Comparison of ENCODE assay signal across 14 cellular contexts in genomic region chr10:73816917-73817729, GRCh38. TPM values are rescaled to one million over a fixed set of nuclear protein-coding genes. Genes with fewer than 3 reads are reported as not detected.
DNase-seq lines count a peak whose midpoint lies in the region; ATAC-seq and TF ChIP-seq lines count a peak whose summit lies in the region.
"Had no signal": no experiment of that assay in that cellular context is flagged by ENCODE, and none has a peak within 500 bp of the region (broad histone marks: within the 10 kb centered on the region; RNA-seq: fewer than 3 reads in every experiment).

No MANE protein-coding gene starts in this region.

- H3K9me3 ChIP-seq in right cardiac atrium (ENCODE audit: control insufficient read depth, low read length) (no peaks in the 10 kb centered on the region), skeletal muscle tissue (ENCODE audit: control insufficient read depth in 3 of 3, low read length in 3 of 3) (no peaks in the 10 kb centered on the region)
- H3K9me3 ChIP-seq: Caco-2 had no signal

- peak overlapping the region in 2 of 3 donors; percentile 12 to 28 for H3K9ac ChIP-seq in skeletal muscle tissue (ENCODE audit: low read depth in 1 of 3, low read length in 3 of 3)

- intact Hi-C loops in right cardiac atrium (cut with DNase I) = no loop called here
- intact Hi-C loops in head of caudate nucleus (cut with DNase I) = no loop called here

- no peaks in the 10 kb centered on the region for H3K9me3 Mint-ChIP-seq in activated naive CD8-positive, alpha-beta T cell treated with anti-CD3 and anti-CD28 coated beads for 36 hours
- H3K9me3 Mint-ChIP-seq: activated T-cell treated with anti-CD3 and anti-CD28 coated beads, Interleukin-2, amount 50 U/mL, for 72 hours had no signal

- no peak overlapping the region for H3K4me3 ChIP-seq in HL-60 (replicated peaks; ENCODE audit: insufficient read depth, low read length)
- no peak overlapping the region for H3K4me3 ChIP-seq in right cardiac atrium (ENCODE audit: low read length)
- no peak overlapping the region for H3K4me3 ChIP-seq in skeletal muscle tissue (ENCODE audit: low read length in 3 of 3)

- H3K36me3 Mint-ChIP-seq in activated naive CD8-positive, alpha-beta T cell treated with anti-CD3 and anti-CD28 coated beads for 36 hours = peaks cover 4% of the 10 kb centered on the region

- ATAC-seq in right cardiac atrium = no peak
- ATAC-seq: activated T-cell treated with anti-CD3 and anti-CD28 coated beads, Interleukin-2, amount 50 U/mL, for 72 hours had no signal

- H3K4me1 Mint-ChIP-seq in activated naive CD8-positive, alpha-beta T cell treated with anti-CD3 and anti-CD28 coated beads for 36 hours = no peaks in the 10 kb centered on the region

- no peak overlapping the region for H3K4me3 Mint-ChIP-seq in activated naive CD8-positive, alpha-beta T cell treated with anti-CD3 and anti-CD28 coated beads for 36 hours
- H3K4me3 Mint-ChIP-seq: activated T-cell treated with anti-CD3 and anti-CD28 coated beads, Interleukin-2, amount 50 U/mL, for 72 hours had no signal

- peaks cover 31 to 66% (median 47%) of the 10 kb centered on the region in 3 donors for H3K36me3 ChIP-seq in skeletal muscle tissue (ENCODE audit: control insufficient read depth in 3 of 3, insufficient read depth in 3 of 3, low read length in 3 of 3)

- DNase-seq in HL-60 (ENCODE audit: low read depth in 1 of 2, low spot score in 1 of 2) (peak in 1 of 2 experiments; percentile 20), right cardiac atrium (no peak), NCI-H1930 (lab: John Stamatoyannopoulos, UW) (no peak), NCI-H524 (lab: John Stamatoyannopoulos, UW) (no peak), head of caudate nucleus (no peak)
- DNase-seq in activated naive CD8-positive, alpha-beta T cell treated with anti-CD3 and anti-CD28 coated beads for 36 hours = no peak
- DNase-seq: activated CD4-positive, CD25-positive, alpha-beta regulatory T cell treated with anti-CD3 and anti-CD28 coated beads, Interleukin-2, amount 50 U/mL, for 72 hours; activated T-cell treated with anti-CD3 and anti-CD28 coated beads, Interleukin-2, amount 50 U/mL, for 72 hours; Caco-2; NCI-H1417; NCI-H774; occipital lobe; stimulated activated CD4-positive, alpha-beta T cell treated with anti-CD3 and anti-CD28 coated beads, Interleukin-4, amount 100 ng/mL, for 1 hour had no signal

- H3K27me3 ChIP-seq in HL-60 (ENCODE audit: insufficient read depth, poor library complexity, severe bottlenecking) (no peaks in the 10 kb centered on the region), right cardiac atrium (ENCODE audit: control insufficient read depth, insufficient read depth) (no peaks in the 10 kb centered on the region), skeletal muscle tissue (ENCODE audit: control insufficient read depth in 3 of 3, insufficient read depth in 3 of 3, low read length in 3 of 3) (no peaks in the 10 kb centered on the region)

- H3K27me3 Mint-ChIP-seq in activated naive CD8-positive, alpha-beta T cell treated with anti-CD3 and anti-CD28 coated beads for 36 hours = no peaks in the 10 kb centered on the region

- TF ChIP-seq CTCF in HL-60 (IDR thresholded peaks at IDR 0.05; ENCODE audit: insufficient read depth, low read length) = no peak

- H3K4me1 ChIP-seq in right cardiac atrium (ENCODE audit: control insufficient read depth, insufficient read depth, low read length) (no peaks in the 10 kb centered on the region), skeletal muscle tissue (ENCODE audit: control insufficient read depth in 3 of 3, insufficient read depth in 3 of 3, low read length in 3 of 3) (peaks cover 19 to 27% (median 22%) of the 10 kb centered on the region in 3 donors)
- H3K4me1 ChIP-seq: Caco-2 had no signal

- peak overlapping the region; percentile 22 for H3K27ac Mint-ChIP-seq in activated naive CD8-positive, alpha-beta T cell treated with anti-CD3 and anti-CD28 coated beads for 36 hours
- H3K27ac Mint-ChIP-seq: activated T-cell treated with anti-CD3 and anti-CD28 coated beads, Interleukin-2, amount 50 U/mL, for 72 hours had no signal

- WGBS in right cardiac atrium = 80% methylated on average over 10 of the region's 10 CpGs

- peak overlapping the region; percentile 63 for H3K27ac ChIP-seq in HL-60 (replicated peaks)
- peak overlapping the region; percentile 11 for H3K27ac ChIP-seq in right cardiac atrium (ENCODE audit: low read length)
- peak overlapping the region; percentile 47 for H3K27ac ChIP-seq in skeletal muscle tissue (ENCODE audit: low read depth, low read length)

RNA-seq across cellular contexts. Expression of gene NDST2, which starts 5.7 kb away (rescaled TPM):
- 10 to 100 TPM; 45.9 to 49.7 TPM for total RNA-seq in activated naive CD8-positive, alpha-beta T cell treated with anti-CD3 and anti-CD28 coated beads for 36 hours
- total RNA-seq in right cardiac atrium = 10 to 100 TPM; 13.8 to 17.5 (median 15.5) TPM
- polyA plus RNA-seq in right cardiac atrium = 9.6 TPM
- 6.3 TPM for total RNA-seq in skeletal muscle tissue

RNA-seq across cellular contexts. Expression of gene ZSWIM8, which starts 31.7 kb away (rescaled TPM):
- total RNA-seq in activated naive CD8-positive, alpha-beta T cell treated with anti-CD3 and anti-CD28 coated beads for 36 hours = 10 to 100 TPM; 31.0 to 35.5 TPM
- total RNA-seq in right cardiac atrium = 10 to 100 TPM; 53.3 to 67.3 (median 62.9) TPM
- 61.2 TPM for polyA plus RNA-seq in right cardiac atrium
- 29.7 TPM for total RNA-seq in skeletal muscle tissue

RNA-seq across cellular contexts. Expression of gene CHCHD1, which starts 35.3 kb away (rescaled TPM):
- total RNA-seq in activated naive CD8-positive, alpha-beta T cell treated with anti-CD3 and anti-CD28 coated beads for 36 hours = 10 to 100 TPM; 34.8 to 38.6 TPM
- 10 to 100 TPM; 20.6 to 28.1 (median 23.2) TPM for total RNA-seq in right cardiac atrium
- polyA plus RNA-seq in right cardiac atrium = 76.8 TPM
- total RNA-seq in skeletal muscle tissue = 17.7 TPM

RNA-seq across cellular contexts. Expression of gene CAMK2G, which starts 57.2 kb away (rescaled TPM):
- 10 to 100 TPM; 16.5 to 17.4 TPM for total RNA-seq in activated naive CD8-positive, alpha-beta T cell treated with anti-CD3 and anti-CD28 coated beads for 36 hours
- total RNA-seq in right cardiac atrium (10 to 100 TPM; 10.0 to 18.2 (median 13.7) TPM), skeletal muscle tissue (16.2 TPM)
- polyA plus RNA-seq in right cardiac atrium = 7.3 TPM

Comparison
In these comparisons a context has a peak if more than half of its experiments do, and no peak if none do; other contexts are left out.
1. H3K27ac ChIP-seq: peak in every context shown above with its lines; median percentile 63 in HL-60; 47 in skeletal muscle tissue; 11 in right cardiac atrium.